2 cellular contexts compared by ENCODE assay signal in the genomic region with DNA sequence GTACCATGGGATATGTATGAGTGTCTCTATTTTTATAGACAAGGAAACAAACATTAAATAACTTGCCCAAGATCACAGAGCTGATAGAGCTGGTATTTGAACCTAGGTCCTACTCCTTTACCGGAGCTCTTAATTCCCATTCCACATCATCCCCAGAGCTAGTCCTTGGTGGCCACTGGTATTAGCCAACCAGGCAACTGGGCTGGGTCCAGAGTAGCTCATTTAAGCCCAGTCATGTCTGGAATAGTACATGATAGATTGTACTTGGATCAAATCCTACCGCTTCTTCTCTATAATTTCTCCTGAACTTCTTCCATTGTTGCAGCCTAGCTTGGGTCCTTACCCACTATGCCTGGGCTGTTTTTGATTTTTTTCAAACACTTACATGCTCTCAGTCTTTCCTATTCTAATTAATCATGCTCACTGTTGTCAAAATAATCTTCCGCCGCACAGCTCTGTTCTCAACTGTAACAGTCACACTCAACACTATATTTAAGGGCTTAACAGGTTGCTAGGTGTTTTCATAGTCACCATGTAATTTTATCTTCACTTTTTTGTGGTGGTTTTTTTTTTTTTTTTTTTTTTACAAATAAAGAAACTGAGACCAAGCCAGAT.
A peak's percentile ranks its signal among the peaks of the same experiment; 100 is the strongest.
TF ChIP-seq lines count a peak whose summit lies in the region.

No MANE protein-coding gene starts in this region.

TF ChIP-seq in IMR-90, 13 proteins besides CTCF, POLR2A, EP300 and RAD21:
- TF ChIP-seq MXI1 (IDR thresholded peaks at IDR 0.05; ENCODE audit: borderline replicate concordance, low read depth, low read length) (no peak), USF2 (IDR thresholded peaks at IDR 0.05; ENCODE audit: low read depth, low read length) (no peak)

TF ChIP-seq in K562, 482 proteins besides CTCF, POLR2A, EP300 and RAD21:
- TF ChIP-seq, protein P1, sequence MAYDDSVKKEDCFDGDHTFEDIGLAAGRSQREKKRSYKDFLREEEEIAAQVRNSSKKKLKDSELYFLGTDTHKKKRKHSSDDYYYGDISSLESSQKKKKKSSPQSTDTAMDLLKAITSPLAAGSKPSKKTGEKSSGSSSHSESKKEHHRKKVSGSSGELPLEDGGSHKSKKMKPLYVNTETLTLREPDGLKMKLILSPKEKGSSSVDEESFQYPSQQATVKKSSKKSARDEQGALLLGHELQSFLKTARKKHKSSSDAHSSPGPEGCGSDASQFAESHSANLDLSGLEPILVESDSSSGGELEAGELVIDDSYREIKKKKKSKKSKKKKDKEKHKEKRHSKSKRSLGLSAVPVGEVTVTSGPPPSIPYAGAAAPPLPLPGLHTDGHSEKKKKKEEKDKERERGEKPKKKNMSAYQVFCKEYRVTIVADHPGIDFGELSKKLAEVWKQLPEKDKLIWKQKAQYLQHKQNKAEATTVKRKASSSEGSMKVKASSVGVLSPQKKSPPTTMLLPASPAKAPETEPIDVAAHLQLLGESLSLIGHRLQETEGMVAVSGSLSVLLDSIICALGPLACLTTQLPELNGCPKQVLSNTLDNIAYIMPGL (CRISPR knock-in tag; IDR thresholded peaks at IDR 0.05), result no peak
- TF ChIP-seq EP400 (IDR thresholded peaks at IDR 0.05), result peak; percentile 5; the same call in 1 of the 2 replicates
- TF ChIP-seq ZNF280B (CRISPR knock-in tag; IDR thresholded peaks at IDR 0.05), result no peak
- no peak for TF ChIP-seq ZBTB33 (CRISPR knock-in tag; IDR thresholded peaks at IDR 0.05)
- TF ChIP-seq ZNF696 (CRISPR knock-in tag; conservative IDR thresholded peaks at IDR 0.05), result no peak
- TF ChIP-seq MEIS2 (IDR thresholded peaks at IDR 0.05; ENCODE audit: partially characterized antibody), result peak; percentile 39
- TF ChIP-seq VEZF1 (CRISPR knock-in tag; IDR thresholded peaks at IDR 0.05), result peak; percentile 14; the same call in 1 of the 2 replicates
- no peak for TF ChIP-seq PBX2 (CRISPR knock-in tag; IDR thresholded peaks at IDR 0.05; ENCODE audit: low read depth)
- peak; percentile 66 for TF ChIP-seq PBX2 (tag; conservative IDR thresholded peaks at IDR 0.05; ENCODE audit: low read depth)
- no peak for TF ChIP-seq DIDO1 (tag; IDR thresholded peaks at IDR 0.05; ENCODE audit: low read depth)
